In the genomic region with DNA sequence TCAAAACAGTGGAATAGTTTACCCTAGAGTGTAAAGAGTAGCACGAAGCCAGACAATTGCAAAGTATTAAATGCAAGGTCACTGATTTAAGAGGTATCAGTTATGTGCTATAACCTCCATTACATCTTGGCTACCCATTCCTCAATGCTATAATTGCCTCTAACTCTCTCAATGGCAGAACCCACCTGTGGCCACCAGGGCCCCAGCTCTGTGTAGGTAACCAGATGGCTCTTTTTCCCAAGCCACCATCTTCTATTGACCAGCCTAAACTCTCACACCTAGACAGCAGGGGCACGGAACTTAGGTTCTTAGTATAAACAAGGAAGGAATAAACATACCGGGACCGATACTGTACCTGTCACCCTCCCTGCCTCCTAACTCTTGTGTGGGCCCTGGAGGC, we compare ENCODE assay signal across 28 cellular contexts.
"Had no signal": no experiment of that assay in that cellular context is flagged by ENCODE, and none has a peak within 500 bp of the region (broad histone marks: within the 10 kb centered on the region; RNA-seq: fewer than 3 reads in every experiment).

No MANE protein-coding gene starts in this region.

- H3K27ac ChIP-seq: brain microvascular endothelial cell, cardiac muscle cell, SK-N-MC had no signal

- H3K27me3 ChIP-seq: brain microvascular endothelial cell, cardiac muscle cell had no signal

- DNase-seq: activated CD4-positive, alpha-beta memory T cell treated with anti-CD3 and anti-CD28 coated beads for 36 hours; activated CD4-positive, alpha-beta T cell treated with anti-CD3 and anti-CD28 coated beads, Interleukin-2, amount 10 ng/mL, durations not matched to agents 7 days and 5 days; activated CD4-positive, CD25-positive, alpha-beta regulatory T cell; activated CD8-positive, alpha-beta memory T cell treated with anti-CD3 and anti-CD28 coated beads for 24 hours; activated effector memory CD4-positive, alpha-beta T cell treated with anti-CD3 and anti-CD28 coated beads, Interleukin-2, amount 50 U/mL, for 16 hours; activated naive CD4-positive, alpha-beta T cell treated with Interleukin-2 at 50 U/mL for 16 hours; activated naive CD8-positive, alpha-beta T cell treated with anti-CD3 and anti-CD28 coated beads, Interleukin-2, amount 50 U/mL, for 24 hours; activated T-cell treated with anti-CD3 and anti-CD28 coated beads, Interleukin-2, amount 50 U/mL, for 4 hours; amniotic stem cell; brain microvascular endothelial cell; MM.1S; NCI-H1105; NCI-H1436; NCI-H2081; NCI-H226; NCI-H526; NCI-H82; OCI-M1; RPMI8226; T-cell; T-helper 2 cell; T1000 had no signal

- H3K36me3 ChIP-seq: brain microvascular endothelial cell, cardiac muscle cell had no signal

- H3K9me3 Mint-ChIP-seq: activated CD4-positive, alpha-beta T cell treated with anti-CD3 and anti-CD28 coated beads, Interleukin-2, amount 10 ng/mL, durations not matched to agents 7 days and 5 days; activated naive CD4-positive, alpha-beta T cell treated with anti-CD3 and anti-CD28 coated beads, Interleukin-2, amount 50 U/mL, for 72 hours; activated naive CD8-positive, alpha-beta T cell treated with anti-CD3 and anti-CD28 coated beads, Interleukin-2, amount 50 U/mL, for 24 hours; activated T-cell treated with anti-CD3 and anti-CD28 coated beads, Interleukin-2, amount 50 U/mL, for 4 hours had no signal

- H3K4me1 Mint-ChIP-seq: activated CD4-positive, alpha-beta T cell treated with anti-CD3 and anti-CD28 coated beads, Interleukin-2, amount 10 ng/mL, durations not matched to agents 7 days and 5 days; activated naive CD8-positive, alpha-beta T cell treated with anti-CD3 and anti-CD28 coated beads, Interleukin-2, amount 50 U/mL, for 24 hours; T-cell had no signal

- H3K4me3 Mint-ChIP-seq: activated CD4-positive, alpha-beta memory T cell treated with anti-CD3 and anti-CD28 coated beads for 36 hours; activated CD4-positive, alpha-beta T cell treated with anti-CD3 and anti-CD28 coated beads, Interleukin-2, amount 10 ng/mL, durations not matched to agents 7 days and 5 days; activated naive CD8-positive, alpha-beta T cell treated with anti-CD3 and anti-CD28 coated beads, Interleukin-2, amount 50 U/mL, for 24 hours; activated T-cell treated with anti-CD3 and anti-CD28 coated beads, Interleukin-2, amount 50 U/mL, for 4 hours; T-cell had no signal

- H3K27me3 Mint-ChIP-seq: activated CD4-positive, alpha-beta memory T cell treated with anti-CD3 and anti-CD28 coated beads for 36 hours; activated CD4-positive, alpha-beta T cell treated with anti-CD3 and anti-CD28 coated beads, Interleukin-2, amount 10 ng/mL, durations not matched to agents 7 days and 5 days; activated naive CD8-positive, alpha-beta T cell treated with anti-CD3 and anti-CD28 coated beads, Interleukin-2, amount 50 U/mL, for 24 hours; T-cell had no signal

- H3K36me3 Mint-ChIP-seq: activated CD4-positive, alpha-beta memory T cell treated with anti-CD3 and anti-CD28 coated beads for 36 hours; activated naive CD4-positive, alpha-beta T cell treated with anti-CD3 and anti-CD28 coated beads, Interleukin-2, amount 50 U/mL, for 72 hours; T-cell had no signal

- H3K4me3 ChIP-seq: cardiac muscle cell, SK-N-MC had no signal

- ATAC-seq: activated naive CD4-positive, alpha-beta T cell treated with anti-CD3 and anti-CD28 coated beads, Interleukin-2, amount 50 U/mL, for 72 hours; activated naive CD8-positive, alpha-beta T cell treated with anti-CD3 and anti-CD28 coated beads, Interleukin-2, amount 50 U/mL, for 24 hours; activated T-cell treated with anti-CD3 and anti-CD28 coated beads, Interleukin-2, amount 50 U/mL, for 4 hours; Panc1; Right ventricle myocardium inferior; T-cell had no signal

- FAIRE-seq: TTC549 had no signal

- H3K27ac Mint-ChIP-seq: activated CD4-positive, alpha-beta memory T cell treated with anti-CD3 and anti-CD28 coated beads for 36 hours; activated CD4-positive, alpha-beta T cell treated with anti-CD3 and anti-CD28 coated beads, Interleukin-2, amount 10 ng/mL, durations not matched to agents 7 days and 5 days; activated naive CD4-positive, alpha-beta T cell treated with anti-CD3 and anti-CD28 coated beads, Interleukin-2, amount 50 U/mL, for 72 hours; activated naive CD8-positive, alpha-beta T cell treated with anti-CD3 and anti-CD28 coated beads, Interleukin-2, amount 50 U/mL, for 24 hours; T-cell had no signal
